In the genomic region with DNA sequence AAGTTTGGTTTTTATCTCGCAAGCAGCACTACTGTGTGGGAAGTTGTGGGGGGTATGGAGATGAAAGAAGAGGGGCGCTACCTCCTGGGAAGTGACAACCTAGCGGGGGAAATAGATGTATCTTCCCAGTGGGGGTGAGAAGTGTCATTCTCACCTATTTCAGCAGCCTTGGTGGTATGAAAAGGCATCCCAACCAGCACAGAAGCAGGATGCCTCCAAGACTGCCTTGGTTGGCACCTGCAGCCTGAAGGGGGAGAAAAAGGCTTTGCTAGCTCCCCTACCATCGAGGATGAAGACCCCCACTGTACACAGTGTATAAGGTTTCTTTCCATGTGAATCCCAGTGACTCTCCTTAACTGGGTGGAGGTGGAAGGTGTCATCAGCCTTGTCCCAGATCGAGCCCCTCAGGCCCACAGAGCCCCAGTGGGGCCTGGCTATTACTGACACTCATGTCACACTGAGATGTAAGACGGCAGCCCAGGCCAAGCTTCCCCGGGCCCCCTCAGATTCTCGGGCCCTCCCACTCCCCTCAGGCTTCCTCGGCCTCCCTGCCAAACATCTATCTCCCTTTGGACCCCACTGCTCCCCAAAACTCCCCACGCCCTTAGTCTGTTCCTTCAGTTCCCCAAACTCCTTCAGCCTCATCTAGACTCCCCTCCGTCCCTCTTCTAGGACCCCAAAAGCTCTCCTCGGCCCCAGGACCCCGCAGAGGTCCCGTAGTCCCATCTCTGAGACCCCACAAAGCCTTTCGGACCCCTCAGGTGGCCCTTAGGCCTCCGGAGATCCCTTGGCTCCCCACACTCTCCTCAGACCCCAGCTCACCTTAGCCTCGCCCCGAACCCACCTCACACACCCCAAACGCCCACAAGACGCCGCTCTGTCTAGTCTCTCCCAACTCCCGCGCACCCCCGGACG, we compare ENCODE assay signal across 7 cellular contexts. TPM values are rescaled to one million over a fixed set of nuclear protein-coding genes. Genes with fewer than 3 reads are reported as not detected.
A peak's percentile ranks its signal among the peaks of the same experiment; 100 is the strongest.
DNase-seq lines count a peak whose midpoint lies in the region; ATAC-seq lines count a peak whose summit lies in the region.

No MANE protein-coding gene starts in this region.

- no peaks in the 10 kb centered on the region for H3K9me2 ChIP-seq in GM23248 (ENCODE audit: insufficient read depth)

- no peaks in the 10 kb centered on the region for H3K9me3 ChIP-seq in GM23248 (ENCODE audit: low read depth)
- no peaks in the 10 kb centered on the region for H3K9me3 ChIP-seq in SK-N-MC (ENCODE audit: low read depth, low read length)
- H3K9me3 ChIP-seq in effector memory CD4-positive, alpha-beta T cell (ENCODE audit: control insufficient read depth, low read length): no peaks in the 10 kb centered on the region
- H3K9me3 ChIP-seq in naive thymus-derived CD4-positive, alpha-beta T cell (ENCODE audit: control insufficient read depth in 2 of 3, low read length in 3 of 3): no peaks in the 10 kb centered on the region

- intact Hi-C loops in naive thymus-derived CD4-positive, alpha-beta T cell (cut with micrococcal nuclease): loop anchor here (1.0 to 5.0 kb wide), 5 partner anchors 20 to 205 kb away; a partner anchor contains a TSS

- CTCF ChIA-PET in naive thymus-derived CD4-positive, alpha-beta T cell (lab: Charles Lee): interaction anchor here (1.0 kb wide), 1 partner anchor 36 kb away, joined by 3 read pairs; no protein-coding TSS in a partner anchor

- H3K4me3 Mint-ChIP-seq in naive thymus-derived CD4-positive, alpha-beta T cell: peak overlapping the region; percentile 90 to 100 (median 95)

- H3K27me3 Mint-ChIP-seq in naive thymus-derived CD4-positive, alpha-beta T cell: no peaks in the 10 kb centered on the region

- H3K27ac Mint-ChIP-seq in naive thymus-derived CD4-positive, alpha-beta T cell: peak overlapping the region; percentile 87 to 98 (median 97)

- no peaks in the 10 kb centered on the region for H3K9me3 Mint-ChIP-seq in naive thymus-derived CD4-positive, alpha-beta T cell

- in situ Hi-C loops in GM23248 (cut with MboI): no loop called here

- H3K4me1 ChIP-seq in GM23248 (ENCODE audit: insufficient read depth): peaks cover 17% of the 10 kb centered on the region
- peaks cover 25% of the 10 kb centered on the region for H3K4me1 ChIP-seq in effector memory CD4-positive, alpha-beta T cell (ENCODE audit: control insufficient read depth, insufficient read depth, low read length, poor library complexity, severe bottlenecking)
- peaks cover 26 to 27% of the 10 kb centered on the region in 2 donors for H3K4me1 ChIP-seq in naive thymus-derived CD4-positive, alpha-beta T cell (ENCODE audit: control insufficient read depth in 2 of 2, insufficient read depth in 2 of 2, low read length in 2 of 2)

- H3K36me3 ChIP-seq in GM23248 (ENCODE audit: low read depth) (no peaks in the 10 kb centered on the region), SK-N-MC (ENCODE audit: insufficient read depth, low read length) (no peaks in the 10 kb centered on the region)
- H3K36me3 ChIP-seq in effector memory CD4-positive, alpha-beta T cell (ENCODE audit: control insufficient read depth, insufficient read depth, low read length): peaks cover 3% of the 10 kb centered on the region
- no peaks in the 10 kb centered on the region for H3K36me3 ChIP-seq in naive thymus-derived CD4-positive, alpha-beta T cell (ENCODE audit: control insufficient read depth in 2 of 3, insufficient read depth in 3 of 3, low read length in 3 of 3)

- no peaks in the 10 kb centered on the region for H3K79me2 ChIP-seq in GM23248 (ENCODE audit: insufficient read depth)

- no peak overlapping the region for H3K27ac ChIP-seq in GM23248
- no peak overlapping the region for H3K27ac ChIP-seq in SK-N-MC
- peak overlapping the region; percentile 82 for H3K27ac ChIP-seq in effector memory CD4-positive, alpha-beta T cell (ENCODE audit: insufficient read depth, low read length, poor library complexity, severe bottlenecking)
- peak overlapping the region; percentile 86 for H3K27ac ChIP-seq in naive thymus-derived CD4-positive, alpha-beta T cell (ENCODE audit: low read depth, low read length)

- 16 to 17% methylated on average over 20 to 25 of the region's 25 CpGs for WGBS in GM23248 (ENCODE audit: low coverage in 1 of 2, low lambda C conversion rate in 2 of 2, missing lambda C conversion rate in 2 of 2), 2 experiments

- peaks cover 20% of the 10 kb centered on the region for H3F3A ChIP-seq in GM23248 (ENCODE audit: insufficient read depth)

- peak; percentile 10 for ATAC-seq in naive thymus-derived CD4-positive, alpha-beta T cell
- no peak for ATAC-seq in HG02885 (IDR thresholded peaks at IDR 0.05; ENCODE audit: poor library complexity, unreplicated experiment)

- H3K4me3 ChIP-seq in GM23248: peak overlapping the region; percentile 83
- peak overlapping the region; percentile 86 for H3K4me3 ChIP-seq in SK-N-MC
- peak overlapping the region; percentile 89 for H3K4me3 ChIP-seq in effector memory CD4-positive, alpha-beta T cell (ENCODE audit: insufficient read depth, low read depth, low read length, poor library complexity, severe bottlenecking)
- peak overlapping the region; percentile 96 for H3K4me3 ChIP-seq in naive thymus-derived CD4-positive, alpha-beta T cell (ENCODE audit: low read length)

- POLR2A ChIA-PET in naive thymus-derived CD4-positive, alpha-beta T cell (lab: Charles Lee): interaction anchor here (0.6 to 2.1 kb wide), 14 partner anchors 13 to 576 kb away, joined by 3 to 16 read pairs (median 4); a partner anchor contains a TSS

- no peaks in the 10 kb centered on the region for H3K27me3 ChIP-seq in GM23248 (replicated peaks; ENCODE audit: insufficient read depth)
- no peaks in the 10 kb centered on the region for H3K27me3 ChIP-seq in effector memory CD4-positive, alpha-beta T cell (replicated peaks; ENCODE audit: control insufficient read depth, insufficient read depth, low read length, poor library complexity, severe bottlenecking)
- no peaks in the 10 kb centered on the region for H3K27me3 ChIP-seq in naive thymus-derived CD4-positive, alpha-beta T cell (ENCODE audit: control insufficient read depth in 2 of 2, insufficient read depth in 2 of 2, low read length in 2 of 2)

- H3K9ac ChIP-seq in GM23248: peak overlapping the region; percentile 88
- H3K9ac ChIP-seq in SK-N-MC (ENCODE audit: insufficient read length): peak overlapping the region; percentile 77

- H3K4me2 ChIP-seq in GM23248 (ENCODE audit: unreplicated experiment): peak overlapping the region; percentile 86

- H3K4me1 Mint-ChIP-seq in naive thymus-derived CD4-positive, alpha-beta T cell: peaks cover 6 to 53% (median 43%) of the 10 kb centered on the region in 7 donors

- H4K20me1 ChIP-seq in GM23248 (ENCODE audit: insufficient read depth): no peaks in the 10 kb centered on the region

- H2AFZ ChIP-seq in GM23248: peak overlapping the region; percentile 90

- DNase-seq in GM23248: no peak
- no peak for DNase-seq in SK-N-MC (ENCODE audit: low read depth, low spot score)
- DNase-seq in effector memory CD4-positive, alpha-beta T cell: no peak
- peak in 7 of 9 donors; percentile 8 to 40 (median 22) for DNase-seq in naive thymus-derived CD4-positive, alpha-beta T cell
- no peak for DNase-seq in dedifferentiated amniotic fluid mesenchymal stem cell (ENCODE audit: extremely low spot score)
- no peak for DNase-seq in NCI-H524 (lab: John Stamatoyannopoulos, UW)

- peaks cover 0 to 8% (median 0%) of the 10 kb centered on the region in 5 donors for H3K36me3 Mint-ChIP-seq in naive thymus-derived CD4-positive, alpha-beta T cell

RNA-seq across cellular contexts. Expression of a gene that starts 0.7 kb away (rescaled TPM):
- total RNA-seq in GM23248 (2014; rRNA removed; shearing (Covaris generic)): 32.0 and 37.0 TPM in 2 replicates
- polyA plus RNA-seq in GM23248 (2016; fragmentation: Nextera tagmentation; extraction: Ambion mirVana): 68.8 and 72.5 TPM in 2 replicates
- 10 to 100 TPM; 31.5 to 66.3 (median 40.3) TPM for total RNA-seq in naive thymus-derived CD4-positive, alpha-beta T cell
- polyA plus RNA-seq in naive thymus-derived CD4-positive, alpha-beta T cell: 100 to 1,000 TPM; 141 TPM

RNA-seq across cellular contexts. Expression of a gene that starts 19.6 kb away (rescaled TPM):
- total RNA-seq in GM23248 (2014; rRNA removed; shearing (Covaris generic)): 1.5 and 2.0 TPM in 2 replicates
- 0.81 and 0.85 TPM in 2 replicates for polyA plus RNA-seq in GM23248 (2016; fragmentation: Nextera tagmentation; extraction: Ambion mirVana)
- 1 to 10 TPM in 1 of 5 experiments, under 1 TPM in 4; 0.32 to 2.5 (median 0.66) TPM for total RNA-seq in naive thymus-derived CD4-positive, alpha-beta T cell
- under 1 TPM; 0.33 to 0.72 TPM for polyA plus RNA-seq in naive thymus-derived CD4-positive, alpha-beta T cell

Comparison
In these comparisons a context has a peak if more than half of its experiments do, and no peak if none do; other contexts are left out.
1. DNase-seq: peak in naive thymus-derived CD4-positive, alpha-beta T cell (7 of 9); none in GM23248 (single experiment), SK-N-MC (single experiment), effector memory CD4-positive, alpha-beta T cell (0 of 3), dedifferentiated amniotic fluid mesenchymal stem cell (single experiment) and NCI-H524 (0 of 2).
2. H3K27ac ChIP-seq: peak in effector memory CD4-positive, alpha-beta T cell (single experiment) and naive thymus-derived CD4-positive, alpha-beta T cell (single experiment); none in GM23248 (single experiment) and SK-N-MC (single experiment).
3. Peak in every context shown above with its lines, with median percentiles within 50 percentile points of each other: H3K4me3 ChIP-seq.